Comparison of ENCODE assay signal across 8 cellular contexts in the genomic region with DNA sequence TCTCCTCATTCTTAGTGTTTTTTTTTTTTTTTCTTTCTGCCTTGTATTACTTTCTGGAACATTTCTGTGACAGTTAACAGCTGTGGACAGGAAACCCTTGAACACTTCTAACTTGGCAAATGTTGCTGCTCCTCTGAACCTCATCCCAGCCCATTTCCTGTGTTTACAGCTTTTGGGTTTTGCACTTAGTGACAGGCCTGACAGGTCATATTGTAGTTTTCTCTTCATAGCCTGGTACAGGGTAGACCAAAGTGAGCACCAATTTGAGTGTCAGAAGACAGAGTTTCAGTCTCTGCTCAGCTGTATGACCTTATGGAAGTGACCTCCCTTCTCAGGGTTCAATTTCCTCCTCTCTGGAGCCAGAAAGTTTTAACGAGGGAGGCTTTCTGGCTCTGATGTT.
DNase-seq lines count a peak whose midpoint lies in the region; ATAC-seq and TF ChIP-seq lines count a peak whose summit lies in the region.

No MANE protein-coding gene starts in this region.

- no peaks in the 10 kb centered on the region for H3K36me3 ChIP-seq in left lung
- no peaks in the 10 kb centered on the region for H3K36me3 ChIP-seq in thymus (ENCODE audit: control insufficient read depth, insufficient read depth)

- H3K27me3 Mint-ChIP-seq in mesothelial cell of epicardium (ENCODE audit: low read depth): no peaks in the 10 kb centered on the region

- peaks cover 22% of the 10 kb centered on the region for H3K4me1 Mint-ChIP-seq in mesothelial cell of epicardium

- H3K4me1 ChIP-seq in left lung: peaks cover 21 to 89% of the 10 kb centered on the region in 2 donors
- peaks cover 58% of the 10 kb centered on the region for H3K4me1 ChIP-seq in thymus (ENCODE audit: control insufficient read depth, insufficient read depth, low read length)

- H3K36me3 Mint-ChIP-seq in mesothelial cell of epicardium: no peaks in the 10 kb centered on the region

- TF ChIP-seq CTCF in left lung (IDR thresholded peaks at IDR 0.05) (no peak), mesothelial cell of epicardium (IDR thresholded peaks at IDR 0.05; ENCODE audit: unreplicated experiment) (no peak)

- DNase-seq in ELR (ENCODE audit: low read depth) (peak; percentile 26), KG1 (lab: John Stamatoyannopoulos, UW) (peak; percentile 62), left lung (no peak), mesothelial cell of epicardium (ENCODE audit: low spot score in 2 of 2, unreplicated experiment in 2 of 2) (no peak), globus pallidus (ENCODE audit: low spot score) (no peak)
- peak; percentile 31 for DNase-seq in activated effector memory CD4-positive, alpha-beta T cell treated with Interleukin-2 at 50 U/mL for 16 hours

- H3K4me3 ChIP-seq in left lung: no peak overlapping the region
- H3K4me3 ChIP-seq in thymus (ENCODE audit: low read length): peak overlapping the region; percentile 77

- 0% methylated on average over 1 of the region's 1 CpG for WGBS in thymus

- H3K27ac ChIP-seq in left lung (peak overlapping the region; percentile 66 to 74), thymus (ENCODE audit: low read depth) (peak overlapping the region; percentile 99)

- intact Hi-C loops in left lung (cut with DNase I): no loop called here

- no peaks in the 10 kb centered on the region for H3K9me3 ChIP-seq in left lung
- no peaks in the 10 kb centered on the region for H3K9me3 ChIP-seq in thymus (ENCODE audit: control insufficient read depth)

- H3K4me3 Mint-ChIP-seq in mesothelial cell of epicardium: no peak overlapping the region

- no peak overlapping the region for H3K27ac Mint-ChIP-seq in mesothelial cell of epicardium

- ATAC-seq in GM21381 (IDR thresholded peaks at IDR 0.05; ENCODE audit: unreplicated experiment): peak; percentile 73
- peak; percentile 57 for ATAC-seq in left lung

- H3K27me3 ChIP-seq in left lung (no peaks in the 10 kb centered on the region), thymus (ENCODE audit: control insufficient read depth, insufficient read depth) (no peaks in the 10 kb centered on the region)

- H3K9me3 Mint-ChIP-seq in mesothelial cell of epicardium: no peaks in the 10 kb centered on the region

Comparison
In these comparisons a context has a peak if more than half of its experiments do, and no peak if none do; other contexts are left out.
1. DNase-seq: peak in ELR (single experiment), KG1 (single experiment) and activated effector memory CD4-positive, alpha-beta T cell treated with Interleukin-2 at 50 U/mL for 16 hours (single experiment); none in left lung (0 of 2), mesothelial cell of epicardium (0 of 2) and globus pallidus (single experiment).